ENCODE assay signal across 23 cellular contexts in genomic region chr16:84986879-84987278, GRCh38. TPM values are rescaled to one million over a fixed set of nuclear protein-coding genes. Genes with fewer than 3 reads are reported as not detected.
DNase-seq lines count a peak whose midpoint lies in the region; ATAC-seq and TF ChIP-seq lines count a peak whose summit lies in the region.
"Had no signal": no experiment of that assay in that cellular context is flagged by ENCODE, and none has a peak within 500 bp of the region (broad histone marks: within the 10 kb centered on the region; RNA-seq: fewer than 3 reads in every experiment).

No MANE protein-coding gene starts in this region.

- H3K36me3 Mint-ChIP-seq in osteocyte (ENCODE audit: unreplicated experiment): peaks cover 39% of the 10 kb centered on the region

- no peak for TF ChIP-seq CTCF in heart right ventricle (IDR thresholded peaks at IDR 0.05)
- no peak for TF ChIP-seq CTCF in osteocyte (IDR thresholded peaks at IDR 0.05)

- H3K4me3 Mint-ChIP-seq in osteocyte (ENCODE audit: unreplicated experiment): no peak overlapping the region
- H3K4me3 Mint-ChIP-seq: activated CD8-positive, alpha-beta memory T cell treated with anti-CD3 and anti-CD28 coated beads, Interleukin-2, amount 10 ng/mL, durations not matched to agents 7 days and 5 days; activated naive CD4-positive, alpha-beta T cell treated with anti-CD3 and anti-CD28 coated beads, Interleukin-2, amount 50 U/mL, for 24 hours; activated T-helper 1 cell treated with anti-CD3 and anti-CD28 coated beads, Interleukin-12 subunit alpha, Interleukin-12 subunit beta, Interleukin-2, Interleukin-4 antibody, amounts not matched to agents 30 ng/mL and 10 ng/mL and 1 ng/mL, durations not matched to agents 14 hours and 24 hours and 36 hours; immature natural killer cell had no signal

- no peaks in the 10 kb centered on the region for H3K9me3 ChIP-seq in heart right ventricle
- H3K9me3 ChIP-seq: left lung had no signal

- H3K4me1 Mint-ChIP-seq in osteocyte (ENCODE audit: unreplicated experiment): peaks cover 47% of the 10 kb centered on the region
- H3K4me1 Mint-ChIP-seq: activated CD8-positive, alpha-beta memory T cell treated with anti-CD3 and anti-CD28 coated beads, Interleukin-2, amount 10 ng/mL, durations not matched to agents 7 days and 5 days had no signal

- H3K36me3 ChIP-seq in heart right ventricle: peaks cover 0 to 93% (median 42%) of the 10 kb centered on the region in 9 donors

- no peaks in the 10 kb centered on the region for H3K27me3 Mint-ChIP-seq in osteocyte (ENCODE audit: unreplicated experiment)
- H3K27me3 Mint-ChIP-seq: activated CD8-positive, alpha-beta memory T cell treated with anti-CD3 and anti-CD28 coated beads, Interleukin-2, amount 10 ng/mL, durations not matched to agents 7 days and 5 days; activated naive CD4-positive, alpha-beta T cell treated with anti-CD3 and anti-CD28 coated beads, Interleukin-2, amount 50 U/mL, for 24 hours had no signal

- H3K27ac ChIP-seq in heart right ventricle (no peak overlapping the region), epithelial cell of prostate (peak overlapping the region; percentile 78)
- H3K27ac ChIP-seq: foreskin keratinocyte, hepatocyte, HL-60, SK-N-MC had no signal

- H3K27me3 ChIP-seq in heart right ventricle: no peaks in the 10 kb centered on the region
- H3K27me3 ChIP-seq: foreskin keratinocyte, hepatocyte, left lung had no signal

- WGBS in heart right ventricle, 2 donors: 94 to 100% methylated on average over 1 of the region's 1 CpG

- no peaks in the 10 kb centered on the region for H3K9me3 Mint-ChIP-seq in osteocyte (ENCODE audit: unreplicated experiment)
- H3K9me3 Mint-ChIP-seq: activated naive CD4-positive, alpha-beta T cell treated with anti-CD3 and anti-CD28 coated beads, Interleukin-2, amount 50 U/mL, for 24 hours; activated T-helper 1 cell treated with anti-CD3 and anti-CD28 coated beads, Interleukin-12 subunit alpha, Interleukin-12 subunit beta, Interleukin-2, Interleukin-4 antibody, amounts not matched to agents 30 ng/mL and 10 ng/mL and 1 ng/mL, durations not matched to agents 14 hours and 24 hours and 36 hours; immature natural killer cell had no signal

- intact Hi-C loops in left ventricle myocardium superior (cut with micrococcal nuclease): no loop called here
- intact Hi-C loops in heart right ventricle (cut with DNase I): loop anchor here in 1 of 10 donors (10.0 kb wide), 1 partner anchor 98 kb away; no protein-coding TSS in a partner anchor

- peak; percentile 8 for DNase-seq in left ventricle myocardium superior
- no peak for DNase-seq in heart right ventricle
- no peak for DNase-seq in epithelial cell of prostate (ENCODE audit: low read depth, low spot score)
- DNase-seq in osteocyte (ENCODE audit: extremely low spot score, unreplicated experiment): no peak
- DNase-seq in NCI-H2171 (lab: John Stamatoyannopoulos, UW): no peak
- no peak for DNase-seq in cerebellar cortex (ENCODE audit: low spot score)
- DNase-seq: activated CD4-positive, alpha-beta T cell treated with anti-CD3 and anti-CD28 coated beads for 4 hours; activated CD8-positive, alpha-beta memory T cell treated with anti-CD3 and anti-CD28 coated beads, Interleukin-2, amount 10 ng/mL, durations not matched to agents 7 days and 5 days; cerebellar nuclear complex; foreskin keratinocyte; immature natural killer cell; NCI-H1048; NCI-H187; NCI-H526 treated with DMSO at 0.1 percent for 48 hours; T-helper 2 cell had no signal

- ATAC-seq in left ventricle myocardium superior (no peak), heart right ventricle (no peak), GM21825 (IDR thresholded peaks at IDR 0.05; ENCODE audit: unreplicated experiment) (no peak)
- ATAC-seq: activated CD8-positive, alpha-beta memory T cell treated with anti-CD3 and anti-CD28 coated beads, Interleukin-2, amount 10 ng/mL, durations not matched to agents 7 days and 5 days; foreskin keratinocyte; HepG2; left lung had no signal

- H3K27ac Mint-ChIP-seq in osteocyte (ENCODE audit: unreplicated experiment): peak overlapping the region; percentile 60
- H3K27ac Mint-ChIP-seq: activated CD8-positive, alpha-beta memory T cell treated with anti-CD3 and anti-CD28 coated beads, Interleukin-2, amount 10 ng/mL, durations not matched to agents 7 days and 5 days; activated T-helper 1 cell treated with anti-CD3 and anti-CD28 coated beads, Interleukin-12 subunit alpha, Interleukin-12 subunit beta, Interleukin-2, Interleukin-4 antibody, amounts not matched to agents 30 ng/mL and 10 ng/mL and 1 ng/mL, durations not matched to agents 14 hours and 24 hours and 36 hours had no signal

- peaks cover 0 to 58% (median 12%) of the 10 kb centered on the region in 9 donors for H3K4me1 ChIP-seq in heart right ventricle

- H3K4me3 ChIP-seq in heart right ventricle: no peak overlapping the region
- H3K4me3 ChIP-seq: hepatocyte, left lung, SK-N-MC had no signal

RNA-seq across cellular contexts. Expression of gene ZDHHC7, which starts 24.5 kb away (rescaled TPM):
- total RNA-seq in left ventricle myocardium superior: 37.1 TPM
- 10 to 100 TPM; 36.2 to 55.5 (median 43.2) TPM for total RNA-seq in heart right ventricle
- polyA plus RNA-seq in heart right ventricle: 10 to 100 TPM; 15.1 to 16.6 TPM
- 53.6 and 53.7 TPM in 2 replicates for total RNA-seq in osteocyte

RNA-seq across cellular contexts. Expression of gene KIAA0513, which starts 40.7 kb away (rescaled TPM):
- total RNA-seq in left ventricle myocardium superior (9.5 TPM), heart right ventricle (10 to 100 TPM in 2 of 10 donors, 1 to 10 TPM in 8; 5.9 to 10.9 (median 8.5) TPM), osteocyte (10.6 and 12.4 TPM in 2 replicates)
- polyA plus RNA-seq in heart right ventricle: 1 to 10 TPM; 2.4 to 3.1 TPM
